Comparison of ENCODE assay signal across 20 cellular contexts in the genomic region with DNA sequence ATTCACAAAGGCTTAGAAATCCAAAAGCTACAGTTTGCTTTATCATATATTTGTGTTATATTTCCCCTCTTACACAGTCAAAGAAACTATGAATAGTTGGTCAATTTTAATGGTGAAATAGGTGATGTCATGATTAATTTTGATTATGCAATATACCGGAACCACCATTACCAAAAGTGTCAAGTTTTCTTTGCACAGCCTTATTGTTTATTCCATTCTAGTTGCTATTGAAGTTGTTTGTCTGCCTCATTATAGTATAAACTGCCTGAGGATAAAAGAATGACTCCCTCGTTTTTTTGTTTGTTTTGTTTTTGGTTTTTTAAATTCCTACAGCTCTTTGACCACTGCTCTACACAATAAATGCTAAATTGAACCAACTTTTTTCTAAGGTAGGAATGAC.
DNase-seq lines count a peak whose midpoint lies in the region; ATAC-seq, FAIRE-seq and TF ChIP-seq lines count a peak whose summit lies in the region.
"Had no signal": no experiment of that assay in that cellular context is flagged by ENCODE, and none has a peak within 500 bp of the region (broad histone marks: within the 10 kb centered on the region; RNA-seq: fewer than 3 reads in every experiment).

No MANE protein-coding gene starts in this region.

- H3K27me3 ChIP-seq in bronchial epithelial cell (ENCODE audit: control insufficient read depth, insufficient read depth, low read length) = no peaks in the 10 kb centered on the region
- H3K27me3 ChIP-seq: MG63 had no signal

- H3K4me3 ChIP-seq in bronchial epithelial cell (ENCODE audit: low read depth, low read length) = no peak overlapping the region
- H3K4me3 ChIP-seq: HAP-1, MG63 had no signal

- no peak for FAIRE-seq in bronchial epithelial cell (lab: Jason Lieb, UNC)
- FAIRE-seq: G401.6 had no signal

- TF ChIP-seq CTCF in bronchial epithelial cell (IDR thresholded peaks at IDR 0.05; ENCODE audit: insufficient read depth, low read length, severe bottlenecking) = no peak

- no peaks in the 10 kb centered on the region for H3K36me3 ChIP-seq in bronchial epithelial cell (ENCODE audit: control insufficient read depth, insufficient read depth, low read length)
- H3K36me3 ChIP-seq: HAP-1, MG63 had no signal

- ATAC-seq in HG03378 (IDR thresholded peaks at IDR 0.05; ENCODE audit: unreplicated experiment) = no peak
- ATAC-seq: T-cell had no signal

- DNase-seq in GM04504 (ENCODE audit: low read depth) = peak; percentile 4
- peak; percentile 9 for DNase-seq in LHCN-M2 (ENCODE audit: low read depth)
- DNase-seq in bronchial epithelial cell (ENCODE audit: low read depth) = peak; percentile 2
- DNase-seq in NOMO-1 treated with dmso at 0.1 percent for 144 hours (lab: John Stamatoyannopoulos, UW; ENCODE audit: unreplicated experiment) = no peak
- DNase-seq in NCI-H2081 treated with DMSO at 0.1 percent for 48 hours (lab: John Stamatoyannopoulos, UW) = no peak
- DNase-seq in NCI-H146 treated with DMSO at 0.1 percent for 48 hours (lab: John Stamatoyannopoulos, UW; ENCODE audit: unreplicated experiment) = no peak
- DNase-seq: ACHN, DMS79, MG63, NCI-H1048, NCI-H1436, NCI-H2029, NCI-H2171, NCI-H446, SHP77, SK-N-SH, T-cell had no signal

Comparison
In these comparisons a context has a peak if more than half of its experiments do, and no peak if none do; other contexts are left out.
1. DNase-seq: peak in GM04504 (single experiment), LHCN-M2 (single experiment) and bronchial epithelial cell (single experiment); none in NOMO-1 treated with dmso at 0.1 percent for 144 hours (single experiment), NCI-H2081 treated with DMSO at 0.1 percent for 48 hours (single experiment) and NCI-H146 treated with DMSO at 0.1 percent for 48 hours (single experiment).